ENCODE assay signal across 25 cellular contexts in genomic region chr9:13432914-13433313, GRCh38.
DNase-seq lines count a peak whose midpoint lies in the region; TF ChIP-seq lines count a peak whose summit lies in the region.
"Had no signal": no experiment of that assay in that cellular context is flagged by ENCODE, and none has a peak within 500 bp of the region (broad histone marks: within the 10 kb centered on the region; RNA-seq: fewer than 3 reads in every experiment).

No MANE protein-coding gene starts in this region.

- no peak for TF ChIP-seq CTCF in MCF 10A (IDR thresholded peaks at IDR 0.05; ENCODE audit: unreplicated experiment)
- no peak for TF ChIP-seq CTCF in mammary epithelial cell (conservative IDR thresholded peaks at IDR 0.05 in 1 of 2, IDR thresholded peaks at IDR 0.05 in 1 of 2; ENCODE audit: extremely low read depth in 1 of 2, insufficient read depth in 1 of 2, low read depth in 1 of 2, low read length in 2 of 2)
- TF ChIP-seq CTCF in choroid plexus epithelial cell (conservative IDR thresholded peaks at IDR 0.05; ENCODE audit: low read depth, low read length) = no peak
- no peak for TF ChIP-seq CTCF in esophagus squamous epithelium (IDR thresholded peaks at IDR 0.05)

- in situ Hi-C loops in mammary epithelial cell (cut with MboI; ENCODE audit: low sequenced_read_pairs in 2 of 2) = loop anchor here (10.0 to 25.0 kb wide), 3 partner anchors 254 to 922 kb away; no protein-coding TSS in a partner anchor

- no peaks in the 10 kb centered on the region for H3K79me2 ChIP-seq in mammary epithelial cell (ENCODE audit: insufficient read depth, low read length)

- H3K9ac ChIP-seq in mammary epithelial cell (ENCODE audit: insufficient read depth, low read length) = no peak overlapping the region

- CTCF ChIA-PET in MCF 10A (lab: Yijun Ruan, JAX) (no interaction called here), mammary epithelial cell (lab: Charles Lee; ENCODE audit: low non-redundant PET) (no interaction called here)
- CTCF ChIA-PET in activated CD4-positive, alpha-beta memory T cell treated with anti-CD3 and anti-CD28 coated beads for 36 hours (lab: Charles Lee) = no interaction called here

- no peaks in the 10 kb centered on the region for H3K9me3 Mint-ChIP-seq in MCF 10A (ENCODE audit: unreplicated experiment)
- H3K9me3 Mint-ChIP-seq in activated CD4-positive, alpha-beta memory T cell treated with anti-CD3 and anti-CD28 coated beads for 36 hours = no peaks in the 10 kb centered on the region
- H3K9me3 Mint-ChIP-seq: activated CD4-positive, alpha-beta memory T cell treated with anti-CD3 and anti-CD28 coated beads, Interleukin-2, amount 10 ng/mL, durations not matched to agents 7 days and 5 days; activated T-helper 2 cell treated with anti-CD3 and anti-CD28 coated beads, Interferon-gamma antibody, Interleukin-2, Interleukin-4, amounts not matched to agents 10 μg/mL and 5 μg/mL and 100 μg/mL, durations not matched to agents 14 hours and 24 hours and 36 hours; central memory CD8-positive, alpha-beta T cell; IgD-negative memory B cell; stimulated activated naive B cell treated with anti-CD40 and anti-IgM and Interleukin-4, amounts not matched to agents 10 μg/mL and 1 μg/mL and 100 μg/mL, for 72 hours had no signal

- BruUV-seq in MCF 10A (replicated peaks; lab: Mats Ljungman, UMichigan) (no TSS peak), mammary epithelial cell (replicated peaks; lab: Mats Ljungman, UMichigan) (no TSS peak)

- no peaks in the 10 kb centered on the region for H3K36me3 Mint-ChIP-seq in MCF 10A (ENCODE audit: insufficient read depth, unreplicated experiment)
- H3K36me3 Mint-ChIP-seq in activated CD4-positive, alpha-beta memory T cell treated with anti-CD3 and anti-CD28 coated beads for 36 hours = no peaks in the 10 kb centered on the region
- H3K36me3 Mint-ChIP-seq: activated naive CD8-positive, alpha-beta T cell; IgD-negative memory B cell; natural killer cell treated with Interleukin-12 subunit alpha and Interleukin-12 subunit beta and Interleukin-15 and Interleukin-18, amount 100 ng/mL, for 72 hours; stimulated activated naive B cell treated with anti-CD40 and anti-IgM and Interleukin-4, amounts not matched to agents 10 μg/mL and 1 μg/mL and 100 μg/mL, for 72 hours had no signal

- H3K27me3 ChIP-seq in mammary epithelial cell (ENCODE audit: insufficient read depth, low read length) (no peaks in the 10 kb centered on the region), esophagus squamous epithelium (no peaks in the 10 kb centered on the region)
- H3K27me3 ChIP-seq: foreskin keratinocyte, spleen, uterus had no signal

- whole genome bisulfite sequencing in mammary epithelial cell (ENCODE audit: low coverage, missing lambda C conversion rate) = 94% methylated on average over 1 of the region's 1 CpG
- WGBS in esophagus squamous epithelium, 2 donors = 52 to 74% methylated on average over 1 of the region's 1 CpG

- H3K27me3 Mint-ChIP-seq in MCF 10A (ENCODE audit: insufficient read depth, unreplicated experiment) = no peaks in the 10 kb centered on the region
- H3K27me3 Mint-ChIP-seq in activated CD4-positive, alpha-beta memory T cell treated with anti-CD3 and anti-CD28 coated beads for 36 hours = no peaks in the 10 kb centered on the region
- H3K27me3 Mint-ChIP-seq: activated CD4-positive, alpha-beta memory T cell treated with anti-CD3 and anti-CD28 coated beads, Interleukin-2, amount 10 ng/mL, durations not matched to agents 7 days and 5 days; activated naive CD8-positive, alpha-beta T cell; central memory CD8-positive, alpha-beta T cell; IgD-negative memory B cell; natural killer cell treated with Interleukin-12 subunit alpha and Interleukin-12 subunit beta and Interleukin-15 and Interleukin-18, amount 100 ng/mL, for 72 hours; stimulated activated naive B cell treated with anti-CD40 and anti-IgM and Interleukin-4, amounts not matched to agents 10 μg/mL and 1 μg/mL and 100 μg/mL, for 72 hours had no signal

- intact Hi-C loops in MCF 10A (cut with micrococcal nuclease) = no loop called here
- intact Hi-C loops in mammary epithelial cell (cut with micrococcal nuclease) = no loop called here
- intact Hi-C loops in activated CD4-positive, alpha-beta memory T cell treated with anti-CD3 and anti-CD28 coated beads for 36 hours (cut with micrococcal nuclease) = no loop called here
- intact Hi-C loops in esophagus squamous epithelium (cut with DNase I) = no loop called here

- no peak overlapping the region for H3K4me3 ChIP-seq in mammary epithelial cell (replicated peaks in 1 of 3; ENCODE audit: insufficient read depth in 1 of 3, low read depth in 2 of 3, low read length in 3 of 3)
- no peak overlapping the region for H3K4me3 ChIP-seq in choroid plexus epithelial cell (ENCODE audit: low read depth, low read length)
- H3K4me3 ChIP-seq in esophagus squamous epithelium = no peak overlapping the region
- H3K4me3 ChIP-seq: left ventricle myocardium inferior, spleen, uterus had no signal

- TF ChIP-seq POLR2A in esophagus squamous epithelium (IDR thresholded peaks at IDR 0.05) = no peak

- dilution Hi-C loops in mammary epithelial cell (cut with HindIII; ENCODE audit: low sequenced_read_pairs) = loop anchor here (25.0 kb wide), 1 partner anchor 1004 kb away; no protein-coding TSS in a partner anchor

- no peak overlapping the region for H3K4me2 ChIP-seq in mammary epithelial cell (ENCODE audit: insufficient read depth, low read depth, low read length)

- H3K36me3 ChIP-seq in mammary epithelial cell (ENCODE audit: insufficient read depth, low read length) (no peaks in the 10 kb centered on the region), esophagus squamous epithelium (no peaks in the 10 kb centered on the region)
- H3K36me3 ChIP-seq: left ventricle myocardium inferior, spleen, uterus had no signal

- no peaks in the 10 kb centered on the region for H3K9me3 ChIP-seq in mammary epithelial cell (replicated peaks; ENCODE audit: insufficient read depth, low read length)
- no peaks in the 10 kb centered on the region for H3K9me3 ChIP-seq in esophagus squamous epithelium
- H3K9me3 ChIP-seq: left ventricle myocardium inferior, spleen, uterus had no signal

- no peaks in the 10 kb centered on the region for H3K4me1 Mint-ChIP-seq in MCF 10A (ENCODE audit: insufficient read depth, unreplicated experiment)
- no peaks in the 10 kb centered on the region for H3K4me1 Mint-ChIP-seq in activated CD4-positive, alpha-beta memory T cell treated with anti-CD3 and anti-CD28 coated beads for 36 hours (ENCODE audit: low read depth)
- H3K4me1 Mint-ChIP-seq: activated CD4-positive, alpha-beta memory T cell treated with anti-CD3 and anti-CD28 coated beads, Interleukin-2, amount 10 ng/mL, durations not matched to agents 7 days and 5 days; central memory CD8-positive, alpha-beta T cell; IgD-negative memory B cell; stimulated activated naive B cell treated with anti-CD40 and anti-IgM and Interleukin-4, amounts not matched to agents 10 μg/mL and 1 μg/mL and 100 μg/mL, for 72 hours had no signal

- H3K4me3 Mint-ChIP-seq in MCF 10A (ENCODE audit: unreplicated experiment) = no peak overlapping the region
- no peak overlapping the region for H3K4me3 Mint-ChIP-seq in activated CD4-positive, alpha-beta memory T cell treated with anti-CD3 and anti-CD28 coated beads for 36 hours
- H3K4me3 Mint-ChIP-seq: activated CD4-positive, alpha-beta memory T cell treated with anti-CD3 and anti-CD28 coated beads, Interleukin-2, amount 10 ng/mL, durations not matched to agents 7 days and 5 days; activated naive CD8-positive, alpha-beta T cell; central memory CD8-positive, alpha-beta T cell; IgD-negative memory B cell; natural killer cell treated with Interleukin-12 subunit alpha and Interleukin-12 subunit beta and Interleukin-15 and Interleukin-18, amount 100 ng/mL, for 72 hours; stimulated activated naive B cell treated with anti-CD40 and anti-IgM and Interleukin-4, amounts not matched to agents 10 μg/mL and 1 μg/mL and 100 μg/mL, for 72 hours had no signal

- H3K27ac Mint-ChIP-seq in MCF 10A (ENCODE audit: low read depth, unreplicated experiment) = no peak overlapping the region
- H3K27ac Mint-ChIP-seq in activated CD4-positive, alpha-beta memory T cell treated with anti-CD3 and anti-CD28 coated beads for 36 hours = no peak overlapping the region
- H3K27ac Mint-ChIP-seq: activated CD4-positive, alpha-beta memory T cell treated with anti-CD3 and anti-CD28 coated beads, Interleukin-2, amount 10 ng/mL, durations not matched to agents 7 days and 5 days; activated naive CD8-positive, alpha-beta T cell; activated T-helper 2 cell treated with anti-CD3 and anti-CD28 coated beads, Interferon-gamma antibody, Interleukin-2, Interleukin-4, amounts not matched to agents 10 μg/mL and 5 μg/mL and 100 μg/mL, durations not matched to agents 14 hours and 24 hours and 36 hours; IgD-negative memory B cell; natural killer cell treated with Interleukin-12 subunit alpha and Interleukin-12 subunit beta and Interleukin-15 and Interleukin-18, amount 100 ng/mL, for 72 hours; stimulated activated naive B cell treated with anti-CD40 and anti-IgM and Interleukin-4, amounts not matched to agents 10 μg/mL and 1 μg/mL and 100 μg/mL, for 72 hours had no signal

- H3K4me1 ChIP-seq in mammary epithelial cell (ENCODE audit: insufficient read depth, low read length) = no peaks in the 10 kb centered on the region
- H3K4me1 ChIP-seq in esophagus squamous epithelium = peaks cover 0 to 5% (median 0%) of the 10 kb centered on the region in 3 donors
- H3K4me1 ChIP-seq: foreskin keratinocyte, spleen, uterus had no signal

- no peak overlapping the region for H2AFZ ChIP-seq in mammary epithelial cell (ENCODE audit: low read depth, low read length)

- DNase-seq in MCF 10A (ENCODE audit: unreplicated experiment) (peak; percentile 47), mammary epithelial cell (no peak), NOMO-1 treated with dmso at 0.1 percent for 144 hours (lab: John Stamatoyannopoulos, UW; ENCODE audit: unreplicated experiment) (peak; percentile 20), choroid plexus epithelial cell (ENCODE audit: low read depth) (peak; percentile 23), renal cortical epithelial cell (ENCODE audit: low read depth) (peak; percentile 3), esophagus squamous epithelium (lab: John Stamatoyannopoulos, UW) (no peak)
- no peak for DNase-seq in activated CD4-positive, alpha-beta memory T cell treated with anti-CD3 and anti-CD28 coated beads for 36 hours
- no peak for DNase-seq in effector CD8-positive, alpha-beta T cell (lab: John Stamatoyannopoulos, UW)
- DNase-seq: activated CD4-positive, alpha-beta memory T cell treated with anti-CD3 and anti-CD28 coated beads, Interleukin-2, amount 10 ng/mL, durations not matched to agents 7 days and 5 days; COR-L47; left ventricle myocardium inferior; NCI-H1436 treated with DMSO at 0.1 percent for 48 hours; NCI-H2107; NCI-H446 treated with DMSO at 0.1 percent for 48 hours; spleen; stimulated activated CD4-positive, alpha-beta T cell treated with anti-CD3 and anti-CD28 coated beads, Interleukin-4, amount 100 ng/mL, for 1 hour; stimulated activated naive B cell treated with anti-CD40 and anti-IgM and Interleukin-4, amounts not matched to agents 10 μg/mL and 1 μg/mL and 100 μg/mL, for 72 hours; T1000; uterus had no signal

- H4K20me1 ChIP-seq in mammary epithelial cell (ENCODE audit: insufficient read depth, low read length) = no peaks in the 10 kb centered on the region

- no peak overlapping the region for H3K27ac ChIP-seq in mammary epithelial cell (ENCODE audit: insufficient read depth, low read depth, low read length)
- no peak overlapping the region for H3K27ac ChIP-seq in esophagus squamous epithelium
- H3K27ac ChIP-seq: foreskin keratinocyte, left ventricle myocardium inferior, spleen, uterus had no signal

- POLR2A ChIA-PET in MCF 10A (lab: Yijun Ruan, JAX) = no interaction called here
- POLR2A ChIA-PET in activated CD4-positive, alpha-beta memory T cell treated with anti-CD3 and anti-CD28 coated beads for 36 hours (lab: Charles Lee) = no interaction called here

Comparison
In these comparisons a context has a peak if more than half of its experiments do, and no peak if none do; other contexts are left out.
1. DNase-seq: peak in MCF 10A (single experiment), NOMO-1 treated with dmso at 0.1 percent for 144 hours (single experiment), choroid plexus epithelial cell (single experiment) and renal cortical epithelial cell (single experiment); none in mammary epithelial cell (single experiment), activated CD4-positive, alpha-beta memory T cell treated with anti-CD3 and anti-CD28 coated beads for 36 hours (single experiment), esophagus squamous epithelium (single experiment) and effector CD8-positive, alpha-beta T cell (single experiment).